9 cellular contexts compared by ENCODE assay signal in the genomic region with DNA sequence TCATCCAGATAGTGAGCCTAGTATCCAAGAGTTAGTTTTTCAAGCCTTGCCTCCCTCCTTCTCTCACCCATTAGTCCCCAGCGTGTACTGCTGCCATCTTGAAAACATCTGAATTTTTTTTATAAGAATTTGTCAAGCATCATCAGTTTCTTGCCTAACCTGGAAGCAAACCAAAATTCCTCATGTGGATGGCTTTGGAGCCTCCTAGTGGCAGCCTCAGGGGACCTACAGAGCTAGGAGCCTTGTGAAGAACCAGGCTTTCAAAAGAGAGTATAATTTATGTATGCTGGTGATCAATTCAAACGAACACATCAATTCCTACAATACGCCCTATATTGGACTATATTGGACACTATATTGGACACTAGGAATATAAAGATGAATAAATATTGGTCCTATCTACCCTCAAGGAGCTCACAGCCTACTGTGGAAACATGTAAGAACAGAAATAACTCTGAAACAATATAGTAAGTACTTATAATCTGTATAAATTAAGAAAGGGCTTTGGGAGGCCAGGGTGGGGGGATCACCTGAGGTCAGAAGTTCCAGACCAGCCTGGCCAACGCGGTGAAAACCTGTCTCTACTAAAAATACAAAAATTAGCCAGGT.
DNase-seq lines count a peak whose midpoint lies in the region; ATAC-seq and TF ChIP-seq lines count a peak whose summit lies in the region.
"Had no signal": no experiment of that assay in that cellular context is flagged by ENCODE, and none has a peak within 500 bp of the region (broad histone marks: within the 10 kb centered on the region; RNA-seq: fewer than 3 reads in every experiment).

No MANE protein-coding gene starts in this region.

- H3K36me3 Mint-ChIP-seq in CD4-positive, alpha-beta memory T cell: no peaks in the 10 kb centered on the region

- H3K27ac ChIP-seq in PC-9 (no peak overlapping the region), smooth muscle cell (ENCODE audit: low read depth) (no peak overlapping the region)
- no peak overlapping the region for H3K27ac ChIP-seq in CD4-positive, alpha-beta memory T cell (ENCODE audit: low read depth, low read length)
- H3K27ac ChIP-seq: HL-60 had no signal

- ATAC-seq in GM19467 (IDR thresholded peaks at IDR 0.05; ENCODE audit: unreplicated experiment): no peak

- no peaks in the 10 kb centered on the region for H4K20me1 ChIP-seq in PC-9 (ENCODE audit: insufficient read depth)
- no peaks in the 10 kb centered on the region for H4K20me1 ChIP-seq in smooth muscle cell (ENCODE audit: low read depth)

- no peaks in the 10 kb centered on the region for H3K9me2 ChIP-seq in PC-9 (ENCODE audit: insufficient read depth)

- CTCF ChIA-PET in PC-9 (lab: Charles Lee): no interaction called here
- CTCF ChIA-PET in CD4-positive, alpha-beta memory T cell (lab: Charles Lee; ENCODE audit: partially characterized antibody): no interaction called here

- H3K27me3 ChIP-seq in PC-9 (ENCODE audit: insufficient read depth, low read depth) (0 out of 2 replicates have a peak, but pooled peaks cover 2% of the 10 kb centered on the region), smooth muscle cell (ENCODE audit: low read depth) (peaks cover 6% of the 10 kb centered on the region)
- no peaks in the 10 kb centered on the region for H3K27me3 ChIP-seq in CD4-positive, alpha-beta memory T cell (ENCODE audit: insufficient read depth, low read length)

- no peaks in the 10 kb centered on the region for H3K4me1 ChIP-seq in PC-9 (replicated peaks; ENCODE audit: insufficient read depth)
- no peaks in the 10 kb centered on the region for H3K4me1 ChIP-seq in smooth muscle cell (ENCODE audit: low read depth)
- H3K4me1 ChIP-seq in CD4-positive, alpha-beta memory T cell (ENCODE audit: insufficient read depth, low read length): no peaks in the 10 kb centered on the region

- TF ChIP-seq CTCF in GM12873 (IDR thresholded peaks at IDR 0.05; ENCODE audit: insufficient read depth, low read depth, low read length, missing control alignments): peak; percentile 48
- TF ChIP-seq CTCF in PC-9 (conservative IDR thresholded peaks at IDR 0.05): peak; percentile 58
- TF ChIP-seq CTCF in foreskin fibroblast (IDR thresholded peaks at IDR 0.05; ENCODE audit: low read depth, low read length): peak; percentile 81
- peak; percentile 88 for TF ChIP-seq CTCF in smooth muscle cell (IDR thresholded peaks at IDR 0.05; ENCODE audit: borderline replicate concordance, insufficient read depth, poor library complexity, severe bottlenecking)

- H3K79me2 ChIP-seq in PC-9 (ENCODE audit: low read depth): no peaks in the 10 kb centered on the region
- H3K79me2 ChIP-seq in smooth muscle cell (ENCODE audit: low read depth): no peaks in the 10 kb centered on the region

- no peaks in the 10 kb centered on the region for H3K9me3 ChIP-seq in PC-9 (ENCODE audit: insufficient read depth, low read depth)
- H3K9me3 ChIP-seq in smooth muscle cell (replicated peaks; ENCODE audit: low read depth): no peaks in the 10 kb centered on the region
- H3K9me3 ChIP-seq in CD4-positive, alpha-beta memory T cell (ENCODE audit: control insufficient read depth in 1 of 2, low read length in 2 of 2): no peaks in the 10 kb centered on the region

- no peak overlapping the region for H3K9ac ChIP-seq in smooth muscle cell (ENCODE audit: low read depth)

- H3K4me3 Mint-ChIP-seq in CD4-positive, alpha-beta memory T cell: no peak overlapping the region

- no peaks in the 10 kb centered on the region for H3F3A ChIP-seq in PC-9 (ENCODE audit: insufficient read depth, low read depth)
- no peaks in the 10 kb centered on the region for H3F3A ChIP-seq in smooth muscle cell (ENCODE audit: low read depth)

- H3K4me2 ChIP-seq in PC-9 (no peak overlapping the region), smooth muscle cell (no peak overlapping the region)

- BruUV-seq in PC-9 (replicated peaks; lab: Mats Ljungman, UMichigan): no TSS peak

- peaks cover 2 to 3% of the 10 kb centered on the region in 2 donors for H3K27me3 Mint-ChIP-seq in CD4-positive, alpha-beta memory T cell

- H3K4me3 ChIP-seq in PC-9 (no peak overlapping the region), foreskin fibroblast (ENCODE audit: low read depth in 1 of 2, low read length in 2 of 2) (no peak overlapping the region), smooth muscle cell (no peak overlapping the region)
- no peak overlapping the region for H3K4me3 ChIP-seq in CD4-positive, alpha-beta memory T cell (ENCODE audit: low read length in 2 of 2)

- H3K27ac Mint-ChIP-seq in CD4-positive, alpha-beta memory T cell: no peak overlapping the region

- H3K36me3 ChIP-seq in PC-9 (ENCODE audit: low read depth) (no peaks in the 10 kb centered on the region), smooth muscle cell (ENCODE audit: low read depth) (no peaks in the 10 kb centered on the region)
- no peaks in the 10 kb centered on the region for H3K36me3 ChIP-seq in CD4-positive, alpha-beta memory T cell (ENCODE audit: insufficient read depth, low read length)

- POLR2A ChIA-PET in PC-9 (lab: Charles Lee; ENCODE audit: unreplicated experiment): no interaction called here
- POLR2A ChIA-PET in CD4-positive, alpha-beta memory T cell (lab: Charles Lee; ENCODE audit: partially characterized antibody): no interaction called here

- intact Hi-C loops in PC-9 (cut with micrococcal nuclease; ENCODE audit: unreplicated experiment): no loop called here
- intact Hi-C loops in CD4-positive, alpha-beta memory T cell (cut with micrococcal nuclease): no loop called here

- 21% methylated on average over 5 of the region's 5 CpGs for WGBS in smooth muscle cell (ENCODE audit: low lambda C conversion rate)

- H3K9me3 Mint-ChIP-seq in CD4-positive, alpha-beta memory T cell: peaks cover 0 to 4% (median 0%) of the 10 kb centered on the region in 8 donors

- no peaks in the 10 kb centered on the region for H3K4me1 Mint-ChIP-seq in CD4-positive, alpha-beta memory T cell

- DNase-seq in AG08396 (ENCODE audit: low spot score) (peak; percentile 52), PC-9 (peak; percentile 0 to 36), foreskin fibroblast (peak; percentile 21 to 82), smooth muscle cell (lab: John Stamatoyannopoulos, UW; ENCODE audit: unreplicated experiment) (no peak), germinal center (ENCODE audit: low spot score) (no peak)
- DNase-seq in CD4-positive, alpha-beta memory T cell: no peak

- H2AFZ ChIP-seq in PC-9: no peak overlapping the region
- no peak overlapping the region for H2AFZ ChIP-seq in smooth muscle cell (ENCODE audit: low read depth)

Comparison
In these comparisons a context has a peak if more than half of its experiments do, and no peak if none do; other contexts are left out.
1. DNase-seq: peak in AG08396 (single experiment), PC-9 (2 of 2) and foreskin fibroblast (2 of 2); none in smooth muscle cell (single experiment), germinal center (single experiment) and CD4-positive, alpha-beta memory T cell (0 of 5).
2. Peak in every context shown above with its lines, with median percentiles within 50 percentile points of each other: CTCF ChIP-seq.